8 cellular contexts compared by ENCODE assay signal in the genomic region with DNA sequence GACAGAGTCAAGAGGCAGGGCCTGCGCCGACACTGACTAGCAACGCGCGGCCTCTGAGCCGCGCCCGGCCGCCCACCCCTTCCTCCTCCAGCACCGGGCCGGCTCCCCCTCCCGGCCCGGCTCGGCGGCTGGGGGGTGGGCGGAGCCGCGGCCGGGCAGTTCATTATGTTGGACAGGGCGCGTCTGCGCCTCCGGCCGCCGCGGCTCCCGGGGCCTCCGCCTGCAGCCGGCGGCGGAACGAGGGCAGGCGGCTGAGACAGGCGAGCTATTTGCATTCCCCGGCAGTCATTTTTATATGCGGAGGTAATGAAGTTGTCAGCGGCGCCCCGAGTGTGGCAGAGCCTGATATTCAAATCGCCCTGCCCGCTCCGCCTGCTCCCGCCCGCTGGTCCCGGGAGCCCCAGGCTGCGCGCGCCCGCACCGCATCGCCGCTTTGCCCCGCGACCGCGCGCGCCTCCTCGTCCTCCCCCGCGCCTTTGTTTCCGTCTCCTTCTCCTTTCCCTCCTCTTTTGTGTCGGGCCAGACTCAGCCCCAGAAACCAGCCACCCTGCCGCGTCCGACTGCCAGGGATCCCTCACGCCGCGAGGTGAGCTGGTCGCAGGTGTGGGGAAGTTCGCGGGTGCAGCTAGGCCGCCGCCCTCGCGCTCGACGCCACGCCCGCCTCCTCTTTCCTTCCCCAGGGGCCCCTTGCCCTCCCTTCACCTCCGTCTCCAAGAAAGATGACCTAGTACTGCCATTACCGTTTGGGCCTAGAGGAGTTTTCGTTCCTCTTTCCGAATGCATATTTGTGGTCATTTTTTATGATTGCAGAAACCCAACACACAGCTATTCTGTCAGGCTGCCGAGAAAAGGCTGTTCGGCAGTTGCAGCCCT.
A peak's percentile ranks its signal among the peaks of the same experiment; 100 is the strongest.
DNase-seq lines count a peak whose midpoint lies in the region; ATAC-seq and TF ChIP-seq lines count a peak whose summit lies in the region.

No MANE protein-coding gene starts in this region.

- H3K4me3 ChIP-seq in WERI-Rb-1 (ENCODE audit: low read depth, low read length), result peak overlapping the region; percentile 64

- H3K27ac ChIP-seq in WERI-Rb-1, result peak overlapping the region; percentile 98

- H3K9me3 Mint-ChIP-seq in effector memory CD8-positive, alpha-beta T cell, result no peaks in the 10 kb centered on the region

- H3K36me3 ChIP-seq in WERI-Rb-1, result no peaks in the 10 kb centered on the region

- no peak for TF ChIP-seq CTCF in WERI-Rb-1 (IDR thresholded peaks at IDR 0.05; ENCODE audit: low read depth, low read length)

- H3K4me3 Mint-ChIP-seq in effector memory CD8-positive, alpha-beta T cell, result peak overlapping the region; percentile 83 to 85

- H3K36me3 Mint-ChIP-seq in effector memory CD8-positive, alpha-beta T cell (ENCODE audit: insufficient read depth), result peaks cover 6% of the 10 kb centered on the region

- ATAC-seq in GM18520 (IDR thresholded peaks at IDR 0.05; ENCODE audit: unreplicated experiment), result peak; percentile 81
- ATAC-seq in HG02973 (IDR thresholded peaks at IDR 0.05; ENCODE audit: unreplicated experiment), result peak; percentile 81
- ATAC-seq in effector memory CD8-positive, alpha-beta T cell (replicated peaks), result peak; percentile 61

- peaks cover 64 to 68% of the 10 kb centered on the region in 2 donors for H3K27me3 Mint-ChIP-seq in effector memory CD8-positive, alpha-beta T cell

- no peaks in the 10 kb centered on the region for H3K27me3 ChIP-seq in WERI-Rb-1 (ENCODE audit: insufficient read depth, low read depth, severe bottlenecking)

- peak overlapping the region; percentile 24 to 80 for H3K27ac Mint-ChIP-seq in effector memory CD8-positive, alpha-beta T cell

- DNase-seq in Ammon's horn (ENCODE audit: low spot score) (peak; percentile 44), NCI-H2029 treated with DMSO at 0.1 percent for 48 hours (lab: John Stamatoyannopoulos, UW) (peak; percentile 23), WERI-Rb-1 (peak; percentile 75), medulla oblongata (ENCODE audit: extremely low spot score) (peak; percentile 65)
- no peak for DNase-seq in effector memory CD8-positive, alpha-beta T cell
- DNase-seq in stimulated activated CD8-positive, alpha-beta memory T cell treated with anti-CD3 and anti-CD28 coated beads, Interleukin-2, amount 100 ng/mL, for 48 hours (ENCODE audit: low read depth in 2 of 2), result peak; percentile 23 to 40

- peaks cover 9 to 12% of the 10 kb centered on the region in 2 donors for H3K4me1 Mint-ChIP-seq in effector memory CD8-positive, alpha-beta T cell (ENCODE audit: low read depth in 2 of 2)

- no peaks in the 10 kb centered on the region for H3K9me3 ChIP-seq in WERI-Rb-1 (ENCODE audit: severe bottlenecking)

Comparison
In these comparisons a context has a peak if more than half of its experiments do, and no peak if none do; other contexts are left out.
1. DNase-seq: peak in Ammon's horn (single experiment), NCI-H2029 treated with DMSO at 0.1 percent for 48 hours (single experiment), WERI-Rb-1 (single experiment), medulla oblongata (single experiment) and stimulated activated CD8-positive, alpha-beta memory T cell treated with anti-CD3 and anti-CD28 coated beads, Interleukin-2, amount 100 ng/mL, for 48 hours (2 of 2); none in effector memory CD8-positive, alpha-beta T cell (0 of 3).
2. Peak in every context shown above with its lines, with median percentiles within 50 percentile points of each other: ATAC-seq.